In the genomic region with DNA sequence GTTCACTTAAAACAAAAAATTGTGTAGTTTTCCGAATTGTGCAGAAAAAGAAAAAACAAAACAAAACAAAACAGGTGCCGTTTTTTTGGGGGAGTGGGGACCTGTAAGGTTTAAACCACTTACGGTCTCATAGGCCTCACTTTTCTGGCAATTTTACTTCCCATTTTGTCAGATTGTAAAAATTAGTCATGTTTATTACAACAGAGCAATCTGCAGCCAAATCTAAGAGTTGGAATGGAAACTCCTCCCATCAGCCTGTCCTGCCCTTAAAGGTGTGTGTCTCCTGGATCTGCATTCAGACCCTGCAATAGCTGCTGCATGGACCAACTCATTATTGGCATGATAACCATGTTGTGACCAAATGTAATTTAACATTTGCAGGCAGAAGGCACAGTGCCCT, we compare ENCODE assay signal across 22 cellular contexts. TPM values are rescaled to one million over a fixed set of nuclear protein-coding genes. Genes with fewer than 3 reads are reported as not detected.
"Had no signal": no experiment of that assay in that cellular context is flagged by ENCODE, and none has a peak within 500 bp of the region (broad histone marks: within the 10 kb centered on the region; RNA-seq: fewer than 3 reads in every experiment).

No MANE protein-coding gene starts in this region.

- H3K27me3 ChIP-seq: testis had no signal

- H3K9me3 ChIP-seq: left ventricle myocardium inferior, lower lobe of right lung, testis, transverse colon had no signal

- ATAC-seq: esophagus mucosa; gastroesophageal sphincter; left cardiac atrium; lower lobe of right lung; sciatic nerve; stimulated activated naive B cell treated with anti-CD40 and anti-IgM and Interleukin-4, amounts not matched to agents 10 μg/mL and 1 μg/mL and 100 μg/mL, for 72 hours; stimulated activated naive CD8-positive, alpha-beta T cell treated with anti-CD3 and anti-CD28 coated beads, Interleukin-15, amount 100 ng/mL, for 72 hours had no signal

- DNase-seq: effector memory CD4-positive, alpha-beta T cell; foreskin fibroblast; immature natural killer cell; kidney; left cardiac atrium; left ventricle myocardium inferior; lower lobe of right lung; mesenchymal stem cell; midbrain; naive B cell; stimulated activated CD4-positive, alpha-beta T cell treated with anti-CD3 and anti-CD28 coated beads, Interleukin-2, amount 100 ng/mL, for 24 hours; stimulated activated CD4-positive, alpha-beta T cell treated with anti-CD3 and anti-CD28 coated beads, Interleukin-4, amount 100 ng/mL, for 4 hours; stimulated activated naive B cell treated with anti-CD40 and anti-IgM and Interleukin-4, amounts not matched to agents 10 μg/mL and 1 μg/mL and 100 μg/mL, for 72 hours; stimulated activated naive CD8-positive, alpha-beta T cell treated with anti-CD3 and anti-CD28 coated beads, Interleukin-15, amount 100 ng/mL, for 72 hours; testis; transverse colon had no signal

- H3K27ac ChIP-seq: gastroesophageal sphincter, left ventricle myocardium inferior, lower lobe of right lung, parathyroid adenoma, testis, transverse colon had no signal

- H3K4me1 ChIP-seq: lower lobe of right lung, parathyroid adenoma had no signal

- H3K36me3 ChIP-seq: gastroesophageal sphincter, left ventricle myocardium inferior, lower lobe of right lung, transverse colon had no signal

- H3K4me3 ChIP-seq: gastroesophageal sphincter, left ventricle myocardium inferior, lower lobe of right lung, testis, transverse colon had no signal

RNA-seq across cellular contexts. Expression of a gene that starts 8.2 kb away (rescaled TPM):
- total RNA-seq: esophagus mucosa, gastroesophageal sphincter, lower lobe of right lung, pulmonary artery endothelial cell, skeletal muscle tissue had no signal
- polyA plus RNA-seq: immature natural killer cell had no signal
